Comparison of ENCODE assay signal across 25 cellular contexts in genomic region chr9:77933019-77933418, GRCh38.
DNase-seq lines count a peak whose midpoint lies in the region; ATAC-seq and TF ChIP-seq lines count a peak whose summit lies in the region.
"Had no signal": no experiment of that assay in that cellular context is flagged by ENCODE, and none has a peak within 500 bp of the region (broad histone marks: within the 10 kb centered on the region; RNA-seq: fewer than 3 reads in every experiment).

No MANE protein-coding gene starts in this region.

- no peak overlapping the region for H4K12ac ChIP-seq in trophoblast cell (ENCODE audit: low read depth, low read length)

- H3K27ac ChIP-seq in RWPE1: no peak overlapping the region
- H3K27ac ChIP-seq in endodermal cell (ENCODE audit: low read depth, low read length): no peak overlapping the region
- H3K27ac ChIP-seq in trophoblast cell (ENCODE audit: low read depth, low read length): no peak overlapping the region
- no peak overlapping the region for H3K27ac ChIP-seq in lower lobe of right lung
- H3K27ac ChIP-seq: pancreas, thyroid gland had no signal

- WGBS in endodermal cell (ENCODE audit: insufficient coverage in 1 of 2, insufficient read length in 1 of 2), 2 experiments: 86 to 92% methylated on average over 6 to 7 of the region's 7 CpGs
- WGBS in trophoblast cell (ENCODE audit: extremely low coverage, insufficient coverage, insufficient read length): no CpG with 5 or more reads among the region's 7 CpGs

- H3K4ac ChIP-seq in trophoblast cell (ENCODE audit: low read depth, low read length): no peak overlapping the region

- H3K36me3 ChIP-seq in endodermal cell (ENCODE audit: control insufficient read depth, insufficient read depth, low read length) (no peaks in the 10 kb centered on the region), trophoblast cell (ENCODE audit: control insufficient read depth in 1 of 2, insufficient read depth in 2 of 2, low read length in 2 of 2) (peaks cover 0 to 3% of the 10 kb centered on the region in 2 experiments), lower lobe of right lung (no peaks in the 10 kb centered on the region)
- H3K36me3 ChIP-seq: pancreas, thyroid gland had no signal

- no peak overlapping the region for H2AFZ ChIP-seq in trophoblast cell (ENCODE audit: insufficient read depth, low read length, poor library complexity)

- H3K4me1 ChIP-seq in endodermal cell (ENCODE audit: control insufficient read depth, insufficient read depth, low read length) (no peaks in the 10 kb centered on the region), trophoblast cell (ENCODE audit: control insufficient read depth in 1 of 2, insufficient read depth in 2 of 2, low read length in 2 of 2) (peaks cover 6 to 10% of the 10 kb centered on the region in 2 experiments), lower lobe of right lung (peaks cover 19% of the 10 kb centered on the region)
- H3K4me1 ChIP-seq: pancreas, thyroid gland had no signal

- no peak overlapping the region for H3K23ac ChIP-seq in trophoblast cell (ENCODE audit: low read length)

- no peak overlapping the region for H4K91ac ChIP-seq in trophoblast cell (ENCODE audit: low read depth, low read length)

- peak overlapping the region; percentile 24 for H2BK12ac ChIP-seq in trophoblast cell (ENCODE audit: low read length)

- H3K14ac ChIP-seq in trophoblast cell (ENCODE audit: low read length): no peak overlapping the region

- POLR2A ChIA-PET in RWPE1 (lab: Yijun Ruan, JAX; ENCODE audit: low non-redundant PET): no interaction called here

- no peak overlapping the region for H2AK5ac ChIP-seq in trophoblast cell (ENCODE audit: low read length)

- CTCF ChIA-PET in RWPE1 (lab: Yijun Ruan, JAX): interaction anchor here (0.6 kb wide), 1 partner anchor 10 kb away, joined by 3 read pairs; no protein-coding TSS in a partner anchor

- H3K79me1 ChIP-seq in trophoblast cell (ENCODE audit: low read length): no peaks in the 10 kb centered on the region

- no peaks in the 10 kb centered on the region for H3K79me2 ChIP-seq in trophoblast cell (ENCODE audit: control insufficient read depth, insufficient read depth, low read length, poor library complexity)

- H3K9ac ChIP-seq in endodermal cell (ENCODE audit: extremely low read depth, low read length, poor library complexity, severe bottlenecking) (no peak overlapping the region), trophoblast cell (ENCODE audit: low read length) (no peak overlapping the region)

- no peaks in the 10 kb centered on the region for H3K27me3 ChIP-seq in endodermal cell (ENCODE audit: control insufficient read depth, insufficient read depth, low read length, poor library complexity, severe bottlenecking)
- H3K27me3 ChIP-seq in trophoblast cell (ENCODE audit: insufficient read depth, low read length): no peaks in the 10 kb centered on the region
- no peaks in the 10 kb centered on the region for H3K27me3 ChIP-seq in lower lobe of right lung (ENCODE audit: low read depth)
- H3K27me3 ChIP-seq: pancreas, thyroid gland had no signal

- H3K4me1 Mint-ChIP-seq in endodermal cell: peaks cover 17% of the 10 kb centered on the region

- H2BK120ac ChIP-seq in trophoblast cell (ENCODE audit: insufficient read depth, low read length, poor library complexity): peak overlapping the region; percentile 43

- intact Hi-C loops in lower lobe of right lung (cut with DNase I) (no loop called here), left ventricle myocardium superior (cut with micrococcal nuclease) (no loop called here)

- no peak for ATAC-seq in lower lobe of right lung
- no peak for ATAC-seq in left ventricle myocardium superior
- ATAC-seq: HCT116; Right ventricle myocardium inferior; sciatic nerve; stimulated activated naive B cell treated with anti-CD40 and anti-IgM and Interleukin-4, amounts not matched to agents 10 μg/mL and 1 μg/mL and 100 μg/mL, for 72 hours had no signal

- H3K4me3 ChIP-seq in endodermal cell (ENCODE audit: low read length): no peak overlapping the region
- no peak overlapping the region for H3K4me3 ChIP-seq in trophoblast cell (ENCODE audit: low read depth, low read length)
- H3K4me3 ChIP-seq in lower lobe of right lung: no peak overlapping the region
- H3K4me3 ChIP-seq: pancreas, thyroid gland had no signal

- no peak overlapping the region for H2BK5ac ChIP-seq in trophoblast cell (ENCODE audit: low read depth, low read length, poor library complexity)

- TF ChIP-seq CTCF in RWPE1 (conservative IDR thresholded peaks at IDR 0.05; ENCODE audit: low read depth): no peak
- no peak for TF ChIP-seq CTCF in endodermal cell (conservative IDR thresholded peaks at IDR 0.05)
- no peak for TF ChIP-seq CTCF in lower lobe of right lung (IDR thresholded peaks at IDR 0.05)

- no peak overlapping the region for H3K4me3 Mint-ChIP-seq in endodermal cell
- H3K4me3 Mint-ChIP-seq: activated B cell treated with CpG ODN at 0.5 μM for 24 hours; activated CD4-positive, alpha-beta memory T cell treated with anti-CD3 and anti-CD28 coated beads, Interleukin-2, amount 10 ng/mL, durations not matched to agents 7 days and 5 days; activated naive CD4-positive, alpha-beta T cell treated with anti-CD3 and anti-CD28 coated beads, Interleukin-2, amount 10 ng/mL, durations not matched to agents 7 days and 5 days; B cell; memory B cell; naive B cell; stimulated activated naive B cell treated with anti-CD40 and anti-IgM and Interleukin-4, amounts not matched to agents 10 μg/mL and 1 μg/mL and 100 μg/mL, for 72 hours had no signal

- no peak overlapping the region for H3K18ac ChIP-seq in trophoblast cell (ENCODE audit: low read length)

- H3K9me3 ChIP-seq in endodermal cell (ENCODE audit: control insufficient read depth, low read length) (no peaks in the 10 kb centered on the region), trophoblast cell (ENCODE audit: insufficient read depth, low read depth, low read length) (no peaks in the 10 kb centered on the region), lower lobe of right lung (no peaks in the 10 kb centered on the region)
- H3K9me3 ChIP-seq: pancreas, thyroid gland had no signal

- H3K4me2 ChIP-seq in trophoblast cell (ENCODE audit: low read length): no peak overlapping the region

- DNase-seq in NOMO-1 treated with DMSO at 0.1 percent for 48 hours (lab: John Stamatoyannopoulos, UW; ENCODE audit: unreplicated experiment): peak; percentile 14
- DNase-seq in NOMO-1 treated with dmso at 0.1 percent for 144 hours (lab: John Stamatoyannopoulos, UW; ENCODE audit: unreplicated experiment): no peak
- DNase-seq in RWPE1 (ENCODE audit: low spot score): peak; percentile 52
- no peak for DNase-seq in endodermal cell
- peak; percentile 49 to 73 for DNase-seq in trophoblast cell
- DNase-seq in lower lobe of right lung: no peak
- no peak for DNase-seq in NCI-H1436 (lab: John Stamatoyannopoulos, UW)
- no peak for DNase-seq in left ventricle myocardium superior
- DNase-seq: 8988T; activated B cell treated with CpG ODN at 0.5 μM for 24 hours; activated CD4-positive, alpha-beta memory T cell treated with anti-CD3 and anti-CD28 coated beads, Interleukin-2, amount 10 ng/mL, durations not matched to agents 7 days and 5 days; activated naive CD4-positive, alpha-beta T cell treated with anti-CD3 and anti-CD28 coated beads, Interleukin-2, amount 10 ng/mL, durations not matched to agents 7 days and 5 days; naive B cell; NCI-H2029; NCI-H446 treated with DMSO at 0.1 percent for 48 hours; NK-92 treated with Interleukin-12 subunit alpha and Interleukin-12 subunit beta, amount 100 ng/mL, for 24 hours; pancreas; stimulated activated naive B cell treated with anti-CD40 and anti-IgM and Interleukin-4, amounts not matched to agents 10 μg/mL and 1 μg/mL and 100 μg/mL, for 72 hours; T-helper 1 cell; thyroid gland had no signal

- peak overlapping the region; percentile 18 for H3K27ac Mint-ChIP-seq in endodermal cell
- H3K27ac Mint-ChIP-seq: activated B cell treated with CpG ODN at 0.5 μM for 24 hours; activated CD4-positive, alpha-beta memory T cell treated with anti-CD3 and anti-CD28 coated beads, Interleukin-2, amount 10 ng/mL, durations not matched to agents 7 days and 5 days; activated naive CD4-positive, alpha-beta T cell treated with anti-CD3 and anti-CD28 coated beads, Interleukin-2, amount 10 ng/mL, durations not matched to agents 7 days and 5 days; B cell; memory B cell; stimulated activated naive B cell treated with anti-CD40 and anti-IgM and Interleukin-4, amounts not matched to agents 10 μg/mL and 1 μg/mL and 100 μg/mL, for 72 hours had no signal

- peaks cover 5% of the 10 kb centered on the region for H3K36me3 Mint-ChIP-seq in endodermal cell (ENCODE audit: low read depth)
- H3K36me3 Mint-ChIP-seq: memory B cell; naive B cell; stimulated activated naive B cell treated with anti-CD40 and anti-IgM and Interleukin-4, amounts not matched to agents 10 μg/mL and 1 μg/mL and 100 μg/mL, for 72 hours had no signal

- H4K8ac ChIP-seq in trophoblast cell (ENCODE audit: low read depth, low read length): no peak overlapping the region

- H3K27me3 Mint-ChIP-seq in endodermal cell (ENCODE audit: insufficient read depth): no peaks in the 10 kb centered on the region
- H3K27me3 Mint-ChIP-seq: activated CD4-positive, alpha-beta memory T cell treated with anti-CD3 and anti-CD28 coated beads, Interleukin-2, amount 10 ng/mL, durations not matched to agents 7 days and 5 days; activated naive CD4-positive, alpha-beta T cell treated with anti-CD3 and anti-CD28 coated beads, Interleukin-2, amount 10 ng/mL, durations not matched to agents 7 days and 5 days had no signal

- no peaks in the 10 kb centered on the region for H3K9me3 Mint-ChIP-seq in endodermal cell
- H3K9me3 Mint-ChIP-seq: activated B cell treated with CpG ODN at 0.5 μM for 24 hours; activated CD4-positive, alpha-beta memory T cell treated with anti-CD3 and anti-CD28 coated beads, Interleukin-2, amount 10 ng/mL, durations not matched to agents 7 days and 5 days; activated naive CD4-positive, alpha-beta T cell treated with anti-CD3 and anti-CD28 coated beads, Interleukin-2, amount 10 ng/mL, durations not matched to agents 7 days and 5 days; memory B cell; stimulated activated naive B cell treated with anti-CD40 and anti-IgM and Interleukin-4, amounts not matched to agents 10 μg/mL and 1 μg/mL and 100 μg/mL, for 72 hours had no signal

Comparison
In these comparisons a context has a peak if more than half of its experiments do, and no peak if none do; other contexts are left out.
1. DNase-seq: peak in NOMO-1 treated with DMSO at 0.1 percent for 48 hours (single experiment), RWPE1 (single experiment) and trophoblast cell (2 of 2); none in NOMO-1 treated with dmso at 0.1 percent for 144 hours (single experiment), endodermal cell (single experiment), lower lobe of right lung (single experiment), NCI-H1436 (single experiment) and left ventricle myocardium superior (single experiment).